In genomic region chr7:41447106-41448042, GRCh38 we compare ENCODE assay signal across 21 cellular contexts.
A peak's percentile ranks its signal among the peaks of the same experiment; 100 is the strongest.
DNase-seq lines count a peak whose midpoint lies in the region; ATAC-seq and TF ChIP-seq lines count a peak whose summit lies in the region.
"Had no signal": no experiment of that assay in that cellular context is flagged by ENCODE, and none has a peak within 500 bp of the region (broad histone marks: within the 10 kb centered on the region; RNA-seq: fewer than 3 reads in every experiment).

No MANE protein-coding gene starts in this region.

- WGBS in mammary epithelial cell (ENCODE audit: low coverage, missing lambda C conversion rate): 95% methylated on average over 11 of the region's 12 CpGs
- WGBS in heart left ventricle, 4 donors: 69 to 75% (median 69%) methylated on average over 9 to 12 of the region's 12 CpGs
- 89 to 91% methylated on average over 10 of the region's 12 CpGs for WGBS in mesodermal cell (ENCODE audit: insufficient coverage in 2 of 2), 2 experiments

- no peaks in the 10 kb centered on the region for H3K9me3 Mint-ChIP-seq in MCF 10A (ENCODE audit: unreplicated experiment)
- H3K9me3 Mint-ChIP-seq: brain had no signal

- CTCF ChIA-PET in MCF 10A (lab: Yijun Ruan, JAX) (no interaction called here), mammary epithelial cell (lab: Charles Lee; ENCODE audit: low non-redundant PET) (no interaction called here)

- no peaks in the 10 kb centered on the region for H3K36me3 Mint-ChIP-seq in MCF 10A (ENCODE audit: insufficient read depth, unreplicated experiment)
- H3K36me3 Mint-ChIP-seq: brain; naive thymus-derived CD8-positive, alpha-beta T cell had no signal

- H3K36me3 ChIP-seq in mammary epithelial cell (ENCODE audit: insufficient read depth, low read length) (no peaks in the 10 kb centered on the region), heart left ventricle (no peaks in the 10 kb centered on the region), mesodermal cell (ENCODE audit: control insufficient read depth, insufficient read depth, low read length) (no peaks in the 10 kb centered on the region), upper lobe of right lung (no peaks in the 10 kb centered on the region)

- in situ Hi-C loops in mammary epithelial cell (cut with MboI; ENCODE audit: low sequenced_read_pairs in 2 of 2): no loop called here

- POLR2A ChIA-PET in MCF 10A (lab: Yijun Ruan, JAX): interaction anchor here (0.8 to 1.0 kb wide), 2 partner anchors 13 to 31 kb away, joined by 3 read pairs; no protein-coding TSS in a partner anchor

- no peak for TF ChIP-seq CTCF in MCF 10A (IDR thresholded peaks at IDR 0.05; ENCODE audit: unreplicated experiment)
- TF ChIP-seq CTCF in mammary epithelial cell (conservative IDR thresholded peaks at IDR 0.05 in 1 of 2, IDR thresholded peaks at IDR 0.05 in 1 of 2; ENCODE audit: extremely low read depth in 1 of 2, insufficient read depth in 1 of 2, low read depth in 1 of 2, low read length in 2 of 2): no peak
- no peak for TF ChIP-seq CTCF in heart left ventricle (IDR thresholded peaks at IDR 0.05)
- no peak for TF ChIP-seq CTCF in upper lobe of right lung (IDR thresholded peaks at IDR 0.05)

- dilution Hi-C loops in mammary epithelial cell (cut with HindIII; ENCODE audit: low sequenced_read_pairs): no loop called here

- H3K9me3 ChIP-seq in mammary epithelial cell (replicated peaks; ENCODE audit: insufficient read depth, low read length) (no peaks in the 10 kb centered on the region), heart left ventricle (no peaks in the 10 kb centered on the region), mesodermal cell (ENCODE audit: control insufficient read depth, low read length) (no peaks in the 10 kb centered on the region), upper lobe of right lung (no peaks in the 10 kb centered on the region)

- H3K27ac ChIP-seq in mammary epithelial cell (ENCODE audit: insufficient read depth, low read depth, low read length): no peak overlapping the region
- H3K27ac ChIP-seq in heart left ventricle: peak overlapping the region in 4 of 12 donors; percentile 19 to 49 (median 32)
- peak overlapping the region; percentile 46 for H3K27ac ChIP-seq in mesodermal cell (ENCODE audit: low read depth, low read length, severe bottlenecking)
- H3K27ac ChIP-seq in upper lobe of right lung: no peak overlapping the region
- H3K27ac ChIP-seq: 22Rv1 had no signal

- H3K4me3 ChIP-seq in mammary epithelial cell (replicated peaks in 1 of 3; ENCODE audit: insufficient read depth in 1 of 3, low read depth in 2 of 3, low read length in 3 of 3): no peak overlapping the region
- H3K4me3 ChIP-seq in heart left ventricle: no peak overlapping the region
- H3K4me3 ChIP-seq in mesodermal cell (ENCODE audit: extremely low read depth, insufficient read depth, low read length, poor library complexity, severe bottlenecking): no peak overlapping the region
- no peak overlapping the region for H3K4me3 ChIP-seq in upper lobe of right lung

- peak overlapping the region; percentile 44 for H3K27ac Mint-ChIP-seq in MCF 10A (ENCODE audit: low read depth, unreplicated experiment)
- H3K27ac Mint-ChIP-seq: CD4-positive, alpha-beta T cell; naive thymus-derived CD8-positive, alpha-beta T cell had no signal

- ATAC-seq in heart left ventricle: peak in 3 of 4 donors; percentile 33 to 45 (median 34)
- ATAC-seq in upper lobe of right lung: peak; percentile 20
- ATAC-seq in HG03469 (IDR thresholded peaks at IDR 0.05; ENCODE audit: unreplicated experiment): no peak
- no peak for ATAC-seq in SK-N-SH treated with all-trans-retinoic acid at 6 μM for 48 hours
- ATAC-seq: naive thymus-derived CD8-positive, alpha-beta T cell had no signal

- H3K4me1 Mint-ChIP-seq in MCF 10A (ENCODE audit: insufficient read depth, unreplicated experiment): peaks cover 7% of the 10 kb centered on the region
- H3K4me1 Mint-ChIP-seq: naive thymus-derived CD8-positive, alpha-beta T cell had no signal

- H3K4me3 Mint-ChIP-seq in MCF 10A (ENCODE audit: unreplicated experiment): no peak overlapping the region
- H3K4me3 Mint-ChIP-seq: brain; CD4-positive, alpha-beta T cell; naive thymus-derived CD8-positive, alpha-beta T cell had no signal

- no peaks in the 10 kb centered on the region for H3K79me2 ChIP-seq in mammary epithelial cell (ENCODE audit: insufficient read depth, low read length)

- H3K27me3 Mint-ChIP-seq in MCF 10A (ENCODE audit: insufficient read depth, unreplicated experiment): no peaks in the 10 kb centered on the region
- H3K27me3 Mint-ChIP-seq: CD4-positive, alpha-beta T cell had no signal

- H2AFZ ChIP-seq in mammary epithelial cell (ENCODE audit: low read depth, low read length): no peak overlapping the region

- no peak for DNase-seq in MCF 10A (ENCODE audit: unreplicated experiment)
- DNase-seq in mammary epithelial cell: no peak
- no peak for DNase-seq in heart left ventricle
- no peak for DNase-seq in upper lobe of right lung
- DNase-seq in activated naive CD4-positive, alpha-beta T cell treated with anti-CD3 and anti-CD28 coated beads, Interleukin-2, amount 50 U/mL, for 16 hours: no peak
- DNase-seq: activated CD4-positive, alpha-beta T cell treated with anti-CD3 and anti-CD28 coated beads for 4 hours; activated T-cell treated with anti-CD3 and anti-CD28 coated beads for 4 hours; CD4-positive, alpha-beta T cell; effector CD8-positive, alpha-beta T cell; H7; midbrain; naive thymus-derived CD8-positive, alpha-beta T cell; NCI-H1105 treated with DMSO at 0.1 percent for 48 hours; NCI-H1930; NCI-H524 treated with DMSO at 0.1 percent for 48 hours; stimulated activated CD4-positive, alpha-beta T cell treated with anti-CD3 and anti-CD28 coated beads, Interleukin-2, amount 100 ng/mL, for 48 hours had no signal

- H4K20me1 ChIP-seq in mammary epithelial cell (ENCODE audit: insufficient read depth, low read length): no peaks in the 10 kb centered on the region

- peaks cover 5% of the 10 kb centered on the region for H3K4me1 ChIP-seq in mammary epithelial cell (ENCODE audit: insufficient read depth, low read length)
- H3K4me1 ChIP-seq in heart left ventricle: peaks cover 0 to 22% (median 7%) of the 10 kb centered on the region in 12 donors
- peaks cover 27% of the 10 kb centered on the region for H3K4me1 ChIP-seq in mesodermal cell (ENCODE audit: control insufficient read depth, insufficient read depth, low read length, poor library complexity, severe bottlenecking)
- no peaks in the 10 kb centered on the region for H3K4me1 ChIP-seq in upper lobe of right lung

- intact Hi-C loops in MCF 10A (cut with micrococcal nuclease): no loop called here
- intact Hi-C loops in mammary epithelial cell (cut with micrococcal nuclease): no loop called here
- intact Hi-C loops in heart left ventricle (cut with DNase I): no loop called here
- intact Hi-C loops in upper lobe of right lung (cut with DNase I): no loop called here

- no peak overlapping the region for H3K4me2 ChIP-seq in mammary epithelial cell (ENCODE audit: insufficient read depth, low read depth, low read length)

- no peak overlapping the region for H3K9ac ChIP-seq in mammary epithelial cell (ENCODE audit: insufficient read depth, low read length)

- BruUV-seq in MCF 10A (replicated peaks; lab: Mats Ljungman, UMichigan): no TSS peak
- no TSS peak for BruUV-seq in mammary epithelial cell (replicated peaks; lab: Mats Ljungman, UMichigan)

- H3K27me3 ChIP-seq in mammary epithelial cell (ENCODE audit: insufficient read depth, low read length) (no peaks in the 10 kb centered on the region), heart left ventricle (no peaks in the 10 kb centered on the region), upper lobe of right lung (no peaks in the 10 kb centered on the region)

- TF ChIP-seq POLR2A in heart left ventricle (IDR thresholded peaks at IDR 0.05): no peak

TF ChIP-seq in SK-N-SH treated with all-trans-retinoic acid at 6 μM for 48 hours, 23 proteins besides CTCF, POLR2A, EP300 and RAD21 (continues in another document):
- TF ChIP-seq TSHZ2 (CRISPR knock-in tag; IDR thresholded peaks at IDR 0.05): no peak
- no peak for TF ChIP-seq BACH2 (CRISPR knock-in tag; IDR thresholded peaks at IDR 0.05; ENCODE audit: borderline replicate concordance)
- no peak for TF ChIP-seq OSR1 (CRISPR knock-in tag; IDR thresholded peaks at IDR 0.05)
- TF ChIP-seq CSRNP3 (CRISPR knock-in tag; IDR thresholded peaks at IDR 0.05): no peak
- no peak for TF ChIP-seq ARNTL (CRISPR knock-in tag; IDR thresholded peaks at IDR 0.05; ENCODE audit: borderline replicate concordance, low read depth)

Comparison
In these comparisons a context has a peak if more than half of its experiments do, and no peak if none do; other contexts are left out.
1. ATAC-seq: peak in heart left ventricle (3 of 4) and upper lobe of right lung (single experiment); none in HG03469 (single experiment) and SK-N-SH treated with all-trans-retinoic acid at 6 μM for 48 hours (single experiment).